1 cellular context compared by ENCODE assay signal in the genomic region with DNA sequence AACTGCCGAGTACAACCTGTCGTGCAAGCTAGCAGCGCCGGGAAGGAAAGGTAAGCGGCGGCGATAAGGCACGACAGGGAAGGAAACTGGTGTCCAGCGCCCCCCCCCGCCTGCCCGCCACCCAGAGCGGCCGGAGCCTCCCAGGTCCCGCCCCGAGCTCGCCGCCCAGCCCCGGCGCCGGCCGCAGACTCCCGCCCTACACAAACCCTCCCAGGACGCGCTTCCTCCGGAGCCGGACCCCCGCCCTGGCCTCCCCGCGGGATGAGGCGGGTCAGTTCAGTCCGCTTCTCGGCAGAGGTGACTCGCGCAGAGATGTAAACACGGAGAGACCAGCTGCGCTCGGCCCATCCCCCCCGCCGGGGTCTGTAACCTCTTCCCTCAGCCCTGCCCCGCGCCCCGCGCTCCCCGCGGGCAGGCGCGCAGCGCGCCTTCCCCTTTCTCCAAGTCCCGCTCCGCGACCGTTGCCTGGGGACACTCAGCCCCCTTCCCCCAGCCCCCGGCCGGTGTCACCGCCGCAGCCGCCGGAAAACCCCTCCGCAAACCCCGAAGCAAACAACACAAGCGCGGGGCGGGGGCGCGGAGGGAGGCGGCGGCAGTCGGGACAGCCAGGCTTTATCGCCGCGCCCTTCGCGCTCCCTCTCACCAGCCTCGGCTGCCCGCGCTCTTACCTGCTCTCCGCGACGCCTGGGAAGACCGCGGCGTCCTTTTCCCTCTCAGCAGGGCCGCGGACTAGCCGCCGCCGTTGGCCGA.
A peak's percentile ranks its signal among the peaks of the same experiment; 100 is the strongest.
TF ChIP-seq lines count a peak whose summit lies in the region.

No MANE protein-coding gene starts in this region.

TF ChIP-seq in HCT116, 20 proteins besides CTCF, POLR2A, EP300 and RAD21 (continued from another document):
- TF ChIP-seq JUND (IDR thresholded peaks at IDR 0.05) (no peak; the same call in 1 of the 2 replicates), YY1 (IDR thresholded peaks at IDR 0.05; ENCODE audit: extremely low read depth, insufficient replicate concordance, low read depth, low read length) (no peak), EGR1 (IDR thresholded peaks at IDR 0.05; ENCODE audit: low read depth) (0 out of 2 replicates have a peak, but pooled peaks have one; percentile 30), EZH2phosphoT487 (IDR thresholded peaks at IDR 0.05; ENCODE audit: borderline replicate concordance) (no peak), POLR2AphosphoS5 (IDR thresholded peaks at IDR 0.05; ENCODE audit: low read depth, low read length) (peak; percentile 48; the same call in 1 of the 2 replicates), ZFX (IDR thresholded peaks at IDR 0.05) (peak; percentile 51; the same call in 1 of the 2 replicates)
- TF ChIP-seq, protein P1, sequence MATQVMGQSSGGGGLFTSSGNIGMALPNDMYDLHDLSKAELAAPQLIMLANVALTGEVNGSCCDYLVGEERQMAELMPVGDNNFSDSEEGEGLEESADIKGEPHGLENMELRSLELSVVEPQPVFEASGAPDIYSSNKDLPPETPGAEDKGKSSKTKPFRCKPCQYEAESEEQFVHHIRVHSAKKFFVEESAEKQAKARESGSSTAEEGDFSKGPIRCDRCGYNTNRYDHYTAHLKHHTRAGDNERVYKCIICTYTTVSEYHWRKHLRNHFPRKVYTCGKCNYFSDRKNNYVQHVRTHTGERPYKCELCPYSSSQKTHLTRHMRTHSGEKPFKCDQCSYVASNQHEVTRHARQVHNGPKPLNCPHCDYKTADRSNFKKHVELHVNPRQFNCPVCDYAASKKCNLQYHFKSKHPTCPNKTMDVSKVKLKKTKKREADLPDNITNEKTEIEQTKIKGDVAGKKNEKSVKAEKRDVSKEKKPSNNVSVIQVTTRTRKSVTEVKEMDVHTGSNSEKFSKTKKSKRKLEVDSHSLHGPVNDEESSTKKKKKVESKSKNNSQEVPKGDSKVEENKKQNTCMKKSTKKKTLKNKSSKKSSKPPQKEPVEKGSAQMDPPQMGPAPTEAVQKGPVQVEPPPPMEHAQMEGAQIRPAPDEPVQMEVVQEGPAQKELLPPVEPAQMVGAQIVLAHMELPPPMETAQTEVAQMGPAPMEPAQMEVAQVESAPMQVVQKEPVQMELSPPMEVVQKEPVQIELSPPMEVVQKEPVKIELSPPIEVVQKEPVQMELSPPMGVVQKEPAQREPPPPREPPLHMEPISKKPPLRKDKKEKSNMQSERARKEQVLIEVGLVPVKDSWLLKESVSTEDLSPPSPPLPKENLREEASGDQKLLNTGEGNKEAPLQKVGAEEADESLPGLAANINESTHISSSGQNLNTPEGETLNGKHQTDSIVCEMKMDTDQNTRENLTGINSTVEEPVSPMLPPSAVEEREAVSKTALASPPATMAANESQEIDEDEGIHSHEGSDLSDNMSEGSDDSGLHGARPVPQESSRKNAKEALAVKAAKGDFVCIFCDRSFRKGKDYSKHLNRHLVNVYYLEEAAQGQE (IDR thresholded peaks at IDR 0.05; ENCODE audit: low read depth), result no peak
- TF ChIP-seq, protein P2, sequence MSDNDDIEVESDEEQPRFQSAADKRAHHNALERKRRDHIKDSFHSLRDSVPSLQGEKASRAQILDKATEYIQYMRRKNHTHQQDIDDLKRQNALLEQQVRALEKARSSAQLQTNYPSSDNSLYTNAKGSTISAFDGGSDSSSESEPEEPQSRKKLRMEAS (IDR thresholded peaks at IDR 0.05), result peak; percentile 61
